Comparison of ENCODE assay signal across 19 cellular contexts in genomic region chr6:34276191-34276590, GRCh38. TPM values are rescaled to one million over a fixed set of nuclear protein-coding genes. Genes with fewer than 3 reads are reported as not detected.
DNase-seq lines count a peak whose midpoint lies in the region; ATAC-seq and TF ChIP-seq lines count a peak whose summit lies in the region.
"Had no signal": no experiment of that assay in that cellular context is flagged by ENCODE, and none has a peak within 500 bp of the region (broad histone marks: within the 10 kb centered on the region; RNA-seq: fewer than 3 reads in every experiment).

No MANE protein-coding gene starts in this region.

- peaks cover 0 to 5% (median 2%) of the 10 kb centered on the region in 4 donors for H3K36me3 ChIP-seq in upper lobe of left lung

- POLR2A ChIA-PET in naive thymus-derived CD8-positive, alpha-beta T cell (lab: Charles Lee) = interaction anchor here (0.5 kb wide), 1 partner anchor 139 kb away, joined by 5 read pairs; no protein-coding TSS in a partner anchor

- TF ChIP-seq CTCF in upper lobe of left lung (IDR thresholded peaks at IDR 0.05) (no peak), GM20000 (IDR thresholded peaks at IDR 0.05; ENCODE audit: extremely low read depth, missing control alignments) (no peak)

- no peak overlapping the region for H3K4me3 Mint-ChIP-seq in T-helper 17 cell
- H3K4me3 Mint-ChIP-seq in naive thymus-derived CD8-positive, alpha-beta T cell = no peak overlapping the region
- no peak overlapping the region for H3K4me3 Mint-ChIP-seq in stimulated activated memory B cell treated with anti-CD40 and anti-IgM and Interleukin-4, amounts not matched to agents 10 μg/mL and 1 μg/mL and 100 μg/mL, for 72 hours

- peaks cover 13 to 32% (median 20%) of the 10 kb centered on the region in 4 donors for H3K4me1 ChIP-seq in upper lobe of left lung
- H3K4me1 ChIP-seq: Peyer's patch, SJSA1 had no signal

- no peak overlapping the region for H3K27ac ChIP-seq in upper lobe of left lung
- H3K27ac ChIP-seq: C4-2B, Peyer's patch, SJSA1 had no signal

- H3K4me1 Mint-ChIP-seq in T-helper 17 cell = peaks cover 20% of the 10 kb centered on the region
- peaks cover 4 to 26% (median 19%) of the 10 kb centered on the region in 4 donors for H3K4me1 Mint-ChIP-seq in naive thymus-derived CD8-positive, alpha-beta T cell
- H3K4me1 Mint-ChIP-seq in stimulated activated memory B cell treated with anti-CD40 and anti-IgM and Interleukin-4, amounts not matched to agents 10 μg/mL and 1 μg/mL and 100 μg/mL, for 72 hours = peaks cover 43% of the 10 kb centered on the region

- no peak for TF ChIP-seq POLR2A in upper lobe of left lung (IDR thresholded peaks at IDR 0.05)

- no peaks in the 10 kb centered on the region for H3K27me3 Mint-ChIP-seq in T-helper 17 cell
- no peaks in the 10 kb centered on the region for H3K27me3 Mint-ChIP-seq in naive thymus-derived CD8-positive, alpha-beta T cell
- no peaks in the 10 kb centered on the region for H3K27me3 Mint-ChIP-seq in stimulated activated memory B cell treated with anti-CD40 and anti-IgM and Interleukin-4, amounts not matched to agents 10 μg/mL and 1 μg/mL and 100 μg/mL, for 72 hours

- intact Hi-C loops in Right ventricle myocardium superior (cut with DNase I) = no loop called here
- intact Hi-C loops in cardiac septum (cut with DNase I) = no loop called here

- no peaks in the 10 kb centered on the region for H3K9me3 Mint-ChIP-seq in naive thymus-derived CD8-positive, alpha-beta T cell
- peaks cover 3% of the 10 kb centered on the region for H3K9me3 Mint-ChIP-seq in stimulated activated memory B cell treated with anti-CD40 and anti-IgM and Interleukin-4, amounts not matched to agents 10 μg/mL and 1 μg/mL and 100 μg/mL, for 72 hours

- ATAC-seq in Right ventricle myocardium superior (ENCODE audit: poor library complexity) (peak; percentile 21), T-helper 17 cell (no peak), upper lobe of left lung (ENCODE audit: low FRiP score in 2 of 2) (no peak)
- ATAC-seq in naive thymus-derived CD8-positive, alpha-beta T cell = no peak
- ATAC-seq in stimulated activated memory B cell treated with anti-CD40 and anti-IgM and Interleukin-4, amounts not matched to agents 10 μg/mL and 1 μg/mL and 100 μg/mL, for 72 hours = no peak

- no peak for TF ChIP-seq EP300 in upper lobe of left lung (IDR thresholded peaks at IDR 0.05)

- H3K9me3 ChIP-seq in T-helper 17 cell (ENCODE audit: control insufficient read depth, low read length, poor library complexity, severe bottlenecking) (no peaks in the 10 kb centered on the region), upper lobe of left lung (no peaks in the 10 kb centered on the region)
- H3K9me3 ChIP-seq: Peyer's patch, SJSA1 had no signal

- peak overlapping the region; percentile 83 for H3K27ac Mint-ChIP-seq in T-helper 17 cell
- H3K27ac Mint-ChIP-seq in naive thymus-derived CD8-positive, alpha-beta T cell = peak overlapping the region in 6 of 10 donors; percentile 2 to 27 (median 4)
- H3K27ac Mint-ChIP-seq in stimulated activated memory B cell treated with anti-CD40 and anti-IgM and Interleukin-4, amounts not matched to agents 10 μg/mL and 1 μg/mL and 100 μg/mL, for 72 hours = peak overlapping the region; percentile 38

- no peak overlapping the region for H3K4me3 ChIP-seq in upper lobe of left lung
- H3K4me3 ChIP-seq: Peyer's patch, SJSA1 had no signal

- H3K36me3 Mint-ChIP-seq in T-helper 17 cell (ENCODE audit: low read depth) = peaks cover 5% of the 10 kb centered on the region
- peaks cover 0 to 9% (median 3%) of the 10 kb centered on the region in 3 donors for H3K36me3 Mint-ChIP-seq in naive thymus-derived CD8-positive, alpha-beta T cell
- H3K36me3 Mint-ChIP-seq in stimulated activated memory B cell treated with anti-CD40 and anti-IgM and Interleukin-4, amounts not matched to agents 10 μg/mL and 1 μg/mL and 100 μg/mL, for 72 hours = peaks cover 30% of the 10 kb centered on the region

- H3K27me3 ChIP-seq in upper lobe of left lung = no peaks in the 10 kb centered on the region
- H3K27me3 ChIP-seq: Peyer's patch, SJSA1 had no signal

- no peak for DNase-seq in Right ventricle myocardium superior
- no peak for DNase-seq in cardiac septum (ENCODE audit: low spot score)
- no peak for DNase-seq in T-helper 17 cell
- DNase-seq in naive thymus-derived CD8-positive, alpha-beta T cell = no peak
- DNase-seq in activated CD8-positive, alpha-beta memory T cell treated with anti-CD3 and anti-CD28 coated beads, Interleukin-2, amount 50 U/mL, for 4 hours = no peak
- DNase-seq in upper lobe of left lung = no peak
- no peak for DNase-seq in GM20000 (ENCODE audit: low spot score)
- DNase-seq: AML-193, IMR-90, MV-4-11, NCI-H1105 treated with DMSO at 0.1 percent for 48 hours, NCI-H2081, NCI-H2171, NCI-H524, NCI-H774, Peyer's patch had no signal

- 77 to 93% methylated on average over 5 of the region's 5 CpGs for WGBS in upper lobe of left lung, 2 donors

RNA-seq across cellular contexts. Expression of gene SMIM29, which starts 27.4 kb away (rescaled TPM):
- total RNA-seq in Right ventricle myocardium superior (19.1 TPM), cardiac septum (27.1 TPM), T-helper 17 cell (10 to 100 TPM; 24.3 to 29.2 TPM), upper lobe of left lung (10 to 100 TPM; 12.6 to 42.2 (median 34.9) TPM)
- total RNA-seq in naive thymus-derived CD8-positive, alpha-beta T cell = 10 to 100 TPM; 21.0 to 21.7 TPM
- 10 to 100 TPM; 37.6 to 45.4 (median 45.0) TPM for polyA plus RNA-seq in naive thymus-derived CD8-positive, alpha-beta T cell

RNA-seq across cellular contexts. Expression of gene HMGA1, which starts 39.5 kb away (rescaled TPM):
- total RNA-seq in Right ventricle myocardium superior (45.7 TPM), cardiac septum (36.4 TPM), T-helper 17 cell (10 to 100 TPM; 87.5 to 90.3 TPM), upper lobe of left lung (10 to 100 TPM; 19.9 to 91.5 (median 58.9) TPM)
- 10 to 100 TPM; 75.3 to 80.3 TPM for total RNA-seq in naive thymus-derived CD8-positive, alpha-beta T cell
- 10 to 100 TPM; 28.0 to 40.9 (median 38.1) TPM for polyA plus RNA-seq in naive thymus-derived CD8-positive, alpha-beta T cell

Comparison
In these comparisons a context has a peak if more than half of its experiments do, and no peak if none do; other contexts are left out.
1. H3K27ac Mint-ChIP-seq: peak in every context shown above with its lines; median percentile 83 in T-helper 17 cell; 38 in stimulated activated memory B cell treated with anti-CD40 and anti-IgM and Interleukin-4, amounts not matched to agents 10 μg/mL and 1 μg/mL and 100 μg/mL, for 72 hours; 4 in naive thymus-derived CD8-positive, alpha-beta T cell.